In the genomic region with DNA sequence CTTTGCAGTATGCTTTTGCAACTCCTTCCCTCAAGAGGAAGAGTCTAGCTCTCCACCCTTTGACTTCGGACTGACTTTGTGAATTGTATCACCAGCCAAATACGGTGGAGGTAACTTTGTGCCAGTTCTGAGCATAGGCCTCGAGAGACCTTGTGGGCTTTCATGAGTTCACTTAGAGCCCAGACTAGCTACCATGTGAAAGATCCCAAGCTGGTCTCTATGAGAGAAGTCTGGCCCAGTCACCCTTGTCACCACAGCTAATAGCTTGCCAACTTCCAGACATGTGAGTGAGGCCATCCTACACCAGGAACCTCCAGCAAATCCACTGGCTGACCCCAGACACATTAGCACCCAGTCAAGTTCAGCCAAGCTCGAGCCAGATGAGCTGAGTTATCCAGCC, we compare ENCODE assay signal across 7 cellular contexts.
"Had no signal": no experiment of that assay in that cellular context is flagged by ENCODE, and none has a peak within 500 bp of the region (broad histone marks: within the 10 kb centered on the region; RNA-seq: fewer than 3 reads in every experiment).

No MANE protein-coding gene starts in this region.

- H3K9me3 ChIP-seq: HAP-1 had no signal

- DNase-seq: GOT3, H7, HFFc6 had no signal

- H3K36me3 ChIP-seq: HAP-1 had no signal

- FAIRE-seq: HepG2 had no signal

- H3K27ac ChIP-seq: HL-60 had no signal

- ATAC-seq: HCT116, HepG2 had no signal

- H3K4me1 ChIP-seq: HAP-1 had no signal

- H3K4me3 ChIP-seq: HAP-1 had no signal
